In the genomic region with DNA sequence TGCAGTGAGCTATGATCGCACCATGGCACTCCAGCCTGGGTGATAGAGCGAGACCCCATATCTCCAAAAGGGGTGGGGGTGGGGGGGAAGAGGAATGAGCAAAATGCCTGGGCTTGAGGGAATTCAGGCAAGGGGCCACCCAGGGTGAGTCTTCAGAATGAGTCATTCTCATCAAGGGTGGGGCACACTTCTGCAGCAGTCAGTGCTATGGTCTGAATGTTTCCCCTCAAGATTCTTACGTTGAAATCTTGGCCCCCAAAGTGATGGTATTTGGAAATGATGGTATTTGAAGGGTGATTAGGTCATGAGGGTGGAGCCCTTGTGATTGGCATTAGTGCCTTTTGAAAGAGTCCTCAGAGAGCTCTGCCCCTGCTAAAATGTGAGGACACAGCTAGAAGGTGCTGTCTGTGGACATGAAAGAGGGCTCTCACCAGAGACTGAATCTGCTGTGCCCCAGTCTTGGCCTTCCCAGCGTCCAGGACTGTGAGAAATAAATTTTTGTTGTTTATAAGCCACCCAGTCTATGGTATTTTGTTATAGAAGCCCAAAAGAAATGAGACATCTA, we compare ENCODE assay signal across 13 cellular contexts.
DNase-seq lines count a peak whose midpoint lies in the region; ATAC-seq, FAIRE-seq and TF ChIP-seq lines count a peak whose summit lies in the region.
"Had no signal": no experiment of that assay in that cellular context is flagged by ENCODE, and none has a peak within 500 bp of the region (broad histone marks: within the 10 kb centered on the region; RNA-seq: fewer than 3 reads in every experiment).

No MANE protein-coding gene starts in this region.

- H4K20me1 ChIP-seq in fibroblast of lung (ENCODE audit: control insufficient read depth, extremely low read depth, insufficient read depth, low read length), result no peaks in the 10 kb centered on the region

- no peak overlapping the region for H3K9ac ChIP-seq in fibroblast of lung (ENCODE audit: insufficient read depth, low read length)

- no peaks in the 10 kb centered on the region for H3K36me3 Mint-ChIP-seq in activated CD4-positive, alpha-beta T cell treated with anti-CD3 and anti-CD28 coated beads, Interleukin-2, amount 10 ng/mL, durations not matched to agents 24 days and 14 days (ENCODE audit: low read depth)
- no peaks in the 10 kb centered on the region for H3K36me3 Mint-ChIP-seq in activated CD4-positive, alpha-beta T cell treated with anti-CD3 and anti-CD28 coated beads, Interleukin-2, amount 10 ng/mL, durations not matched to agents 7 days and 5 days (ENCODE audit: low read depth)

- no peaks in the 10 kb centered on the region for H3K9me3 Mint-ChIP-seq in activated CD4-positive, alpha-beta T cell treated with anti-CD3 and anti-CD28 coated beads, Interleukin-2, amount 10 ng/mL, durations not matched to agents 24 days and 14 days
- no peaks in the 10 kb centered on the region for H3K9me3 Mint-ChIP-seq in activated CD4-positive, alpha-beta T cell treated with anti-CD3 and anti-CD28 coated beads, Interleukin-2, amount 10 ng/mL, durations not matched to agents 7 days and 5 days

- ATAC-seq in stimulated activated naive CD8-positive, alpha-beta T cell treated with anti-CD3 and anti-CD28 coated beads, Interleukin-15, Interleukin-2, amounts not matched to agents 100 U/mL and 50 U/mL, for 24 hours, result peak; percentile 12

- H3K4me1 Mint-ChIP-seq in activated CD4-positive, alpha-beta T cell treated with anti-CD3 and anti-CD28 coated beads, Interleukin-2, amount 10 ng/mL, durations not matched to agents 24 days and 14 days, result peaks cover 13% of the 10 kb centered on the region
- H3K4me1 Mint-ChIP-seq in activated CD4-positive, alpha-beta T cell treated with anti-CD3 and anti-CD28 coated beads, Interleukin-2, amount 10 ng/mL, durations not matched to agents 7 days and 5 days, result peaks cover 5% of the 10 kb centered on the region

- H3K27me3 Mint-ChIP-seq in activated CD4-positive, alpha-beta T cell treated with anti-CD3 and anti-CD28 coated beads, Interleukin-2, amount 10 ng/mL, durations not matched to agents 24 days and 14 days, result no peaks in the 10 kb centered on the region
- no peaks in the 10 kb centered on the region for H3K27me3 Mint-ChIP-seq in activated CD4-positive, alpha-beta T cell treated with anti-CD3 and anti-CD28 coated beads, Interleukin-2, amount 10 ng/mL, durations not matched to agents 7 days and 5 days

- H3K4me3 ChIP-seq in fibroblast of lung (replicated peaks in 1 of 4; ENCODE audit: control extremely low read depth in 1 of 4, insufficient read depth in 1 of 4, low read depth in 3 of 4, low read length in 4 of 4) (no peak overlapping the region), tibial nerve (no peak overlapping the region)

- TF ChIP-seq EP300 in tibial nerve (IDR thresholded peaks at IDR 0.05), result no peak

- H3K79me2 ChIP-seq in fibroblast of lung (ENCODE audit: control insufficient read depth, insufficient read depth, low read length), result no peaks in the 10 kb centered on the region

- CTCF ChIA-PET in activated CD4-positive, alpha-beta T cell treated with anti-CD3 and anti-CD28 coated beads, Interleukin-2, amount 10 ng/mL, durations not matched to agents 7 days and 5 days (lab: Charles Lee), result interaction anchor here (0.7 to 1.6 kb wide), 2 partner anchors 8 to 29 kb away, joined by 4 read pairs; no protein-coding TSS in a partner anchor

- peak overlapping the region; percentile 35 for H3K27ac Mint-ChIP-seq in activated CD4-positive, alpha-beta T cell treated with anti-CD3 and anti-CD28 coated beads, Interleukin-2, amount 10 ng/mL, durations not matched to agents 24 days and 14 days
- H3K27ac Mint-ChIP-seq in activated CD4-positive, alpha-beta T cell treated with anti-CD3 and anti-CD28 coated beads, Interleukin-2, amount 10 ng/mL, durations not matched to agents 7 days and 5 days, result no peak overlapping the region

- FAIRE-seq in RCC 7860 (lab: Jason Lieb, UNC), result no peak
- FAIRE-seq: A204.1 had no signal

- H3K9me3 ChIP-seq in fibroblast of lung (ENCODE audit: control insufficient read depth, insufficient read depth, low read depth, low read length) (no peaks in the 10 kb centered on the region), tibial nerve (no peaks in the 10 kb centered on the region)

- TF ChIP-seq CTCF in fibroblast of lung (conservative IDR thresholded peaks at IDR 0.05 in 1 of 2, IDR thresholded peaks at IDR 0.05 in 1 of 2; ENCODE audit: low read depth in 1 of 2, low read length in 2 of 2) (no peak), tibial nerve (IDR thresholded peaks at IDR 0.05) (no peak)

- peak overlapping the region; percentile 22 for H3K27ac ChIP-seq in fibroblast of lung (ENCODE audit: insufficient read depth, low read length)
- no peak overlapping the region for H3K27ac ChIP-seq in tibial nerve
- H3K27ac ChIP-seq: RWPE1 had no signal

- H3K4me2 ChIP-seq in fibroblast of lung (ENCODE audit: extremely low read depth, insufficient read depth, low read length), result no peak overlapping the region

- H3K27me3 ChIP-seq in fibroblast of lung (ENCODE audit: control insufficient read depth, insufficient read depth, low read length), result peaks cover 16% of the 10 kb centered on the region
- H3K27me3 ChIP-seq in tibial nerve, result peaks cover 0 to 22% of the 10 kb centered on the region in 2 donors

- no peak for DNase-seq in activated CD4-positive, alpha-beta T cell treated with anti-CD3 and anti-CD28 coated beads, Interleukin-2, amount 10 ng/mL, durations not matched to agents 24 days and 14 days
- DNase-seq in activated CD4-positive, alpha-beta T cell treated with anti-CD3 and anti-CD28 coated beads, Interleukin-2, amount 10 ng/mL, durations not matched to agents 7 days and 5 days, result no peak
- DNase-seq in RCC 7860 (ENCODE audit: low spot score) (peak; percentile 5), fibroblast of lung (ENCODE audit: low read depth in 2 of 2) (peak; percentile 60 to 77), tibial nerve (ENCODE audit: low spot score in 2 of 2) (no peak), DMS153 (lab: John Stamatoyannopoulos, UW) (no peak), GDM1 (lab: John Stamatoyannopoulos, UW) (no peak)
- DNase-seq in stimulated activated naive CD8-positive, alpha-beta T cell treated with anti-CD3 and anti-CD28 coated beads, Interleukin-15, Interleukin-2, amounts not matched to agents 100 U/mL and 50 U/mL, for 24 hours, result peak; percentile 6
- DNase-seq: effector CD8-positive, alpha-beta T cell; hippocampal formation; T-helper 9 cell had no signal

- H3K4me1 ChIP-seq in fibroblast of lung (ENCODE audit: control insufficient read depth, extremely low read depth, insufficient read depth, low read length) (peaks cover 10% of the 10 kb centered on the region), tibial nerve (no peaks in the 10 kb centered on the region)

- H3K4me3 Mint-ChIP-seq in activated CD4-positive, alpha-beta T cell treated with anti-CD3 and anti-CD28 coated beads, Interleukin-2, amount 10 ng/mL, durations not matched to agents 24 days and 14 days, result no peak overlapping the region
- no peak overlapping the region for H3K4me3 Mint-ChIP-seq in activated CD4-positive, alpha-beta T cell treated with anti-CD3 and anti-CD28 coated beads, Interleukin-2, amount 10 ng/mL, durations not matched to agents 7 days and 5 days

- POLR2A ChIA-PET in activated CD4-positive, alpha-beta T cell treated with anti-CD3 and anti-CD28 coated beads, Interleukin-2, amount 10 ng/mL, durations not matched to agents 7 days and 5 days (lab: Charles Lee), result no interaction called here

- TF ChIP-seq POLR2A in tibial nerve (IDR thresholded peaks at IDR 0.05), result no peak

- H3K36me3 ChIP-seq in fibroblast of lung (ENCODE audit: control insufficient read depth, insufficient read depth, low read length), result no peaks in the 10 kb centered on the region
- H3K36me3 ChIP-seq in tibial nerve, result no peaks in the 10 kb centered on the region

- H2AFZ ChIP-seq in fibroblast of lung (ENCODE audit: low read length), result no peak overlapping the region

- 57 to 59% methylated on average over 4 of the region's 4 CpGs for WGBS in tibial nerve, 2 donors

- intact Hi-C loops in activated CD4-positive, alpha-beta T cell treated with anti-CD3 and anti-CD28 coated beads, Interleukin-2, amount 10 ng/mL, durations not matched to agents 24 days and 14 days (cut with micrococcal nuclease), result no loop called here

Comparison
In these comparisons a context has a peak if more than half of its experiments do, and no peak if none do; other contexts are left out.
1. DNase-seq: peak in RCC 7860 (single experiment), fibroblast of lung (2 of 2) and stimulated activated naive CD8-positive, alpha-beta T cell treated with anti-CD3 and anti-CD28 coated beads, Interleukin-15, Interleukin-2, amounts not matched to agents 100 U/mL and 50 U/mL, for 24 hours (single experiment); none in activated CD4-positive, alpha-beta T cell treated with anti-CD3 and anti-CD28 coated beads, Interleukin-2, amount 10 ng/mL, durations not matched to agents 24 days and 14 days (single experiment), activated CD4-positive, alpha-beta T cell treated with anti-CD3 and anti-CD28 coated beads, Interleukin-2, amount 10 ng/mL, durations not matched to agents 7 days and 5 days (single experiment), tibial nerve (0 of 2), DMS153 (single experiment) and GDM1 (single experiment).